1 cellular context compared by ENCODE assay signal in genomic region chr13:75411924-75412537, GRCh38.
TF ChIP-seq lines count a peak whose summit lies in the region.

No MANE protein-coding gene starts in this region.

TF ChIP-seq in HepG2, 621 proteins besides CTCF, POLR2A, EP300 and RAD21 (continued from another document and continues in another):
- TF ChIP-seq RNF219 (CRISPR knock-in tag; IDR thresholded peaks at IDR 0.05) (0 out of 2 replicates have a peak, but pooled peaks have one; percentile 82), ZNF777 (CRISPR knock-in tag; IDR thresholded peaks at IDR 0.05) (no peak), TOE1 (CRISPR knock-in tag; IDR thresholded peaks at IDR 0.05) (no peak), PCBP1 (IDR thresholded peaks at IDR 0.05; ENCODE audit: borderline replicate concordance, low read depth, low read length) (no peak), DMAP1 (CRISPR knock-in tag; IDR thresholded peaks at IDR 0.05) (peak; percentile 50; the same call in 1 of the 2 replicates), NCOA1 (CRISPR knock-in tag; IDR thresholded peaks at IDR 0.05) (peak; percentile 43; the same call in 1 of the 2 replicates), ZNF724P (CRISPR knock-in tag; IDR thresholded peaks at IDR 0.05; ENCODE audit: borderline replicate concordance) (no peak), RBFOX2 (IDR thresholded peaks at IDR 0.05; ENCODE audit: low read depth, low read length) (no peak), HES4 (CRISPR knock-in tag; IDR thresholded peaks at IDR 0.05; ENCODE audit: borderline replicate concordance) (no peak), ZC3H13 (CRISPR knock-in tag; IDR thresholded peaks at IDR 0.05) (no peak), ZNF577 (CRISPR knock-in tag; IDR thresholded peaks at IDR 0.05; ENCODE audit: borderline replicate concordance, low read depth) (no peak), ZNF12 (CRISPR knock-in tag; IDR thresholded peaks at IDR 0.05) (0 out of 2 replicates have a peak, but pooled peaks have one; percentile 38), DR1 (CRISPR knock-in tag; IDR thresholded peaks at IDR 0.05) (no peak), ZHX1 (CRISPR knock-in tag; IDR thresholded peaks at IDR 0.05; ENCODE audit: low read depth) (no peak; the same call in 1 of the 2 replicates), NKX3-1 (CRISPR knock-in tag; IDR thresholded peaks at IDR 0.05) (no peak), MED1 (CRISPR knock-in tag; IDR thresholded peaks at IDR 0.05) (peak; percentile 93), ZNF430 (CRISPR knock-in tag; IDR thresholded peaks at IDR 0.05) (peak; percentile 69; the same call in 1 of the 2 replicates), ZNF773 (CRISPR knock-in tag; IDR thresholded peaks at IDR 0.05; ENCODE audit: borderline replicate concordance) (no peak), ATRX (CRISPR knock-in tag; IDR thresholded peaks at IDR 0.05; ENCODE audit: borderline replicate concordance) (no peak), JARID2 (CRISPR knock-in tag; IDR thresholded peaks at IDR 0.05; ENCODE audit: insufficient replicate concordance) (no peak), KDM2A (CRISPR knock-in tag; IDR thresholded peaks at IDR 0.05; ENCODE audit: borderline replicate concordance, low read depth) (no peak), ONECUT2 (CRISPR knock-in tag; IDR thresholded peaks at IDR 0.05) (no peak), ZNF329 (CRISPR knock-in tag; IDR thresholded peaks at IDR 0.05; ENCODE audit: low read depth) (no peak), ZBTB49 (CRISPR knock-in tag; IDR thresholded peaks at IDR 0.05; ENCODE audit: borderline replicate concordance) (no peak), ZNF281 (CRISPR knock-in tag; IDR thresholded peaks at IDR 0.05; ENCODE audit: borderline replicate concordance) (peak; percentile 18; the same call in 1 of the 2 replicates), PITX1 (CRISPR knock-in tag; IDR thresholded peaks at IDR 0.05) (peak; percentile 82), ATM (IDR thresholded peaks at IDR 0.05; ENCODE audit: borderline replicate concordance) (no peak), ZNF296 (CRISPR knock-in tag; conservative IDR thresholded peaks at IDR 0.05) (no peak), GATAD1 (CRISPR knock-in tag; IDR thresholded peaks at IDR 0.05) (peak; percentile 47; the same call in 1 of the 2 replicates), HNRNPUL1 (IDR thresholded peaks at IDR 0.05; ENCODE audit: low read depth, low read length) (no peak), MTA1 (CRISPR knock-in tag; IDR thresholded peaks at IDR 0.05; ENCODE audit: borderline replicate concordance) (0 out of 2 replicates have a peak, but pooled peaks have one; percentile 73), TGIF2 (CRISPR knock-in tag; IDR thresholded peaks at IDR 0.05) (0 out of 2 replicates have a peak, but pooled peaks have one; percentile 24), ZNF160 (CRISPR knock-in tag; IDR thresholded peaks at IDR 0.05) (no peak), ZNF512 (CRISPR knock-in tag; IDR thresholded peaks at IDR 0.05) (no peak), ZNF333 (CRISPR knock-in tag; IDR thresholded peaks at IDR 0.05; ENCODE audit: borderline replicate concordance) (no peak), NR2F1 (CRISPR knock-in tag; IDR thresholded peaks at IDR 0.05) (peak; percentile 97), POGZ (CRISPR knock-in tag; IDR thresholded peaks at IDR 0.05) (peak; percentile 94), CEBPG (CRISPR knock-in tag; IDR thresholded peaks at IDR 0.05) (peak; percentile 93), MYNN (CRISPR knock-in tag; IDR thresholded peaks at IDR 0.05; ENCODE audit: low read depth) (no peak), MXI1 (IDR thresholded peaks at IDR 0.05; ENCODE audit: borderline replicate concordance, low read depth, low read length) (0 out of 3 replicates have a peak, but pooled peaks have one; percentile 39), MIER2 (CRISPR knock-in tag; IDR thresholded peaks at IDR 0.05) (peak; percentile 58; the same call in 1 of the 2 replicates), ZFP91 (CRISPR knock-in tag; IDR thresholded peaks at IDR 0.05; ENCODE audit: borderline replicate concordance) (0 out of 2 replicates have a peak, but pooled peaks have one; percentile 15), KDM3A (CRISPR knock-in tag; IDR thresholded peaks at IDR 0.05; ENCODE audit: low read depth) (no peak), ADNP (CRISPR knock-in tag; IDR thresholded peaks at IDR 0.05) (no peak), THAP11 (CRISPR knock-in tag; IDR thresholded peaks at IDR 0.05) (peak; percentile 73), ZNF264 (CRISPR knock-in tag; IDR thresholded peaks at IDR 0.05) (0 out of 2 replicates have a peak, but pooled peaks have one; percentile 21), JUNB (CRISPR knock-in tag; IDR thresholded peaks at IDR 0.05; ENCODE audit: borderline replicate concordance) (0 out of 2 replicates have a peak, but pooled peaks have one; percentile 12), GZF1 (CRISPR knock-in tag; IDR thresholded peaks at IDR 0.05) (no peak), AHR (CRISPR knock-in tag; IDR thresholded peaks at IDR 0.05) (no peak), ZNF350 (CRISPR knock-in tag; IDR thresholded peaks at IDR 0.05; ENCODE audit: borderline replicate concordance, low read depth) (no peak), ATF2 (CRISPR knock-in tag; IDR thresholded peaks at IDR 0.05) (peak; percentile 73), TFDP2 (CRISPR knock-in tag; IDR thresholded peaks at IDR 0.05) (no peak), SAP130 (CRISPR knock-in tag; IDR thresholded peaks at IDR 0.05; ENCODE audit: low read depth) (peak; percentile 82), ZNF576 (CRISPR knock-in tag; IDR thresholded peaks at IDR 0.05) (no peak), ZNF761 (CRISPR knock-in tag; conservative IDR thresholded peaks at IDR 0.05) (no peak)
